ENCODE assay signal across 27 cellular contexts in the genomic region with DNA sequence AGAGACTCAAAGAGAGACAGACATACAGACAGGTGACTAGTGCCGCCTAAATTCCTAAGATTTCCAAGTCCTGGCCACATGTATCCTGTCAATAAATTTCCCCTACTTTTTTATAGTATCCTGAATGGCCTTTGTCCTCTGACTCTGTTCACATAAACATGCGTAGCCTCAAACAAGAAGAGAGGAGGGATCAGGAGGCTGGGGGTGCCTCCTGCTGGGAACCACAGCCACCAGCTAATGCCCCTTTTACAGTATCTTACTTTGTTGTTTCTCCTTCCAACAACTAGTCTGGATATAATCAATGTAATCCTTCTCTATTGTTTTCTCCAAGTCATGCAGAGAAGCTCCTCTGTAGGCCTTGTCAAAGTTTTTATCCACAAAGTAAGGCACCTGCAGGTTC. TPM values are rescaled to one million over a fixed set of nuclear protein-coding genes. Genes with fewer than 3 reads are reported as not detected.
DNase-seq lines count a peak whose midpoint lies in the region; ATAC-seq, FAIRE-seq and TF ChIP-seq lines count a peak whose summit lies in the region.
"Had no signal": no experiment of that assay in that cellular context is flagged by ENCODE, and none has a peak within 500 bp of the region (broad histone marks: within the 10 kb centered on the region; RNA-seq: fewer than 3 reads in every experiment).

No MANE protein-coding gene starts in this region.

- no TSS peak for BruUV-seq in GM12878 (replicated peaks; lab: Mats Ljungman, UMichigan)

- DNase-seq in activated naive CD4-positive, alpha-beta T cell treated with anti-CD3 and anti-CD28 coated beads for 36 hours: no peak
- no peak for DNase-seq in activated naive CD4-positive, alpha-beta T cell treated with anti-CD3 and anti-CD28 coated beads, Interleukin-2, amount 50 U/mL, for 72 hours (ENCODE audit: low spot score in 2 of 2)
- DNase-seq in GM12878 (ENCODE audit: low read depth, low spot score): no peak
- no peak for DNase-seq in right cardiac atrium
- DNase-seq in stimulated activated effector memory CD8-positive, alpha-beta T cell treated with anti-CD3 and anti-CD28 coated beads, Interleukin-12 subunit alpha, Interleukin-12 subunit beta, amount 100 ng/mL, for 72 hours (ENCODE audit: low spot score in 2 of 2): no peak
- DNase-seq in activated CD4-positive, alpha-beta T cell treated with anti-CD3 and anti-CD28 coated beads, Interleukin-2, amount 50 U/mL, for 1 hour: no peak
- no peak for DNase-seq in NCI-H526 (lab: John Stamatoyannopoulos, UW)
- DNase-seq: activated CD4-positive, CD25-positive, alpha-beta regulatory T cell; activated T-cell treated with anti-CD3 and anti-CD28 coated beads, Interleukin-2, amount 50 U/mL, for 72 hours; C1 segment of cervical spinal cord; esophagus squamous epithelium; NCI-H1436 treated with DMSO at 0.1 percent for 48 hours; NCI-H774; OCI-M1; ovary; stimulated activated CD4-positive, alpha-beta T cell treated with anti-CD3 and anti-CD28 coated beads, Interleukin-2, amount 100 ng/mL, for 24 hours; T-helper 17 cell; upper lobe of left lung had no signal

- H3K36me3 Mint-ChIP-seq in activated naive CD4-positive, alpha-beta T cell treated with anti-CD3 and anti-CD28 coated beads for 36 hours (ENCODE audit: low read depth): peaks cover 34% of the 10 kb centered on the region
- H3K36me3 Mint-ChIP-seq in activated naive CD4-positive, alpha-beta T cell treated with anti-CD3 and anti-CD28 coated beads, Interleukin-2, amount 50 U/mL, for 72 hours: peaks cover 13 to 49% of the 10 kb centered on the region in 2 donors
- peaks cover 95% of the 10 kb centered on the region for H3K36me3 Mint-ChIP-seq in stimulated activated effector memory CD8-positive, alpha-beta T cell treated with anti-CD3 and anti-CD28 coated beads, Interleukin-12 subunit alpha, Interleukin-12 subunit beta, amount 100 ng/mL, for 72 hours

- no peak overlapping the region for H3K9ac ChIP-seq in GM12878 (ENCODE audit: control insufficient read depth, insufficient read depth, low read length)

- H3K27me3 ChIP-seq in GM12878 (replicated peaks in 1 of 2; ENCODE audit: control insufficient read depth in 2 of 2, insufficient read depth in 2 of 2, low read length in 1 of 2): no peaks in the 10 kb centered on the region
- H3K27me3 ChIP-seq in right cardiac atrium (ENCODE audit: control insufficient read depth, insufficient read depth): no peaks in the 10 kb centered on the region
- H3K27me3 ChIP-seq: breast epithelium, esophagus squamous epithelium, ovary, upper lobe of left lung had no signal

- H3K9me3 ChIP-seq in GM12878 (replicated peaks; ENCODE audit: control insufficient read depth, insufficient read depth, low read length) (no peaks in the 10 kb centered on the region), right cardiac atrium (ENCODE audit: control insufficient read depth, low read length) (no peaks in the 10 kb centered on the region)
- H3K9me3 ChIP-seq: breast epithelium, esophagus squamous epithelium, ovary, upper lobe of left lung had no signal

- no peaks in the 10 kb centered on the region for H4K20me1 ChIP-seq in GM12878 (ENCODE audit: control insufficient read depth, insufficient read depth)

- peak overlapping the region; percentile 44 for H3K27ac Mint-ChIP-seq in activated naive CD4-positive, alpha-beta T cell treated with anti-CD3 and anti-CD28 coated beads for 36 hours
- no peak overlapping the region for H3K27ac Mint-ChIP-seq in activated naive CD4-positive, alpha-beta T cell treated with anti-CD3 and anti-CD28 coated beads, Interleukin-2, amount 50 U/mL, for 72 hours
- H3K27ac Mint-ChIP-seq in stimulated activated effector memory CD8-positive, alpha-beta T cell treated with anti-CD3 and anti-CD28 coated beads, Interleukin-12 subunit alpha, Interleukin-12 subunit beta, amount 100 ng/mL, for 72 hours: peak overlapping the region; percentile 2
- H3K27ac Mint-ChIP-seq: activated T-cell treated with anti-CD3 and anti-CD28 coated beads, Interleukin-2, amount 50 U/mL, for 72 hours; stimulated activated naive CD8-positive, alpha-beta T cell treated with anti-CD3 and anti-CD28 coated beads, Interleukin-15, Interleukin-2, amounts not matched to agents 100 ng/mL and 50 ng/mL, for 24 hours had no signal

- H3K4me3 Mint-ChIP-seq in activated naive CD4-positive, alpha-beta T cell treated with anti-CD3 and anti-CD28 coated beads for 36 hours: no peak overlapping the region
- no peak overlapping the region for H3K4me3 Mint-ChIP-seq in stimulated activated effector memory CD8-positive, alpha-beta T cell treated with anti-CD3 and anti-CD28 coated beads, Interleukin-12 subunit alpha, Interleukin-12 subunit beta, amount 100 ng/mL, for 72 hours
- H3K4me3 Mint-ChIP-seq: activated T-cell treated with anti-CD3 and anti-CD28 coated beads, Interleukin-2, amount 50 U/mL, for 72 hours; stimulated activated naive CD8-positive, alpha-beta T cell treated with anti-CD3 and anti-CD28 coated beads, Interleukin-15, Interleukin-2, amounts not matched to agents 100 ng/mL and 50 ng/mL, for 24 hours; T-helper 17 cell had no signal

- in situ Hi-C loops in GM12878 (cut with MboI): loop anchor here (5.0 kb wide), 1 partner anchor 98 kb away; no protein-coding TSS in a partner anchor

- FAIRE-seq in GM12878 (lab: Jason Lieb, UNC): no peak
- FAIRE-seq: A204.1, GM12891, H54, HTR-8/SVneo had no signal

- no peak overlapping the region for H3K4me3 ChIP-seq in GM12878
- H3K4me3 ChIP-seq in right cardiac atrium (ENCODE audit: low read length): no peak overlapping the region
- H3K4me3 ChIP-seq: breast epithelium, esophagus squamous epithelium, ovary, upper lobe of left lung had no signal

- peaks cover 2 to 3% of the 10 kb centered on the region in 2 experiments; a peak in 3 of 4 replicates for H3K36me3 ChIP-seq in GM12878 (ENCODE audit: control insufficient read depth in 2 of 2, insufficient read depth in 2 of 2, low read length in 1 of 2)
- H3K36me3 ChIP-seq: breast epithelium, ovary had no signal

- RAD21 ChIA-PET in GM12878 (lab: Charles Lee; ENCODE audit: unreplicated experiment): interaction anchor here (0.9 to 9.2 kb wide), 14 partner anchors 12 to 328 kb away, joined by 3 to 241 read pairs (median 4); a partner anchor contains a TSS

- POLR2A ChIA-PET in GM12878 (lab: Charles Lee): interaction anchor here (1.2 to 2.3 kb wide), 8 partner anchors 10 to 94 kb away, joined by 3 to 10 read pairs (median 6); a partner anchor contains a TSS

- H3K4me1 Mint-ChIP-seq in activated naive CD4-positive, alpha-beta T cell treated with anti-CD3 and anti-CD28 coated beads for 36 hours (ENCODE audit: low read depth): peaks cover 30% of the 10 kb centered on the region
- H3K4me1 Mint-ChIP-seq in stimulated activated effector memory CD8-positive, alpha-beta T cell treated with anti-CD3 and anti-CD28 coated beads, Interleukin-12 subunit alpha, Interleukin-12 subunit beta, amount 100 ng/mL, for 72 hours: peaks cover 27% of the 10 kb centered on the region

- intact Hi-C loops in activated naive CD4-positive, alpha-beta T cell treated with anti-CD3 and anti-CD28 coated beads for 36 hours (cut with micrococcal nuclease): loop anchor here (1.0 to 5.0 kb wide), 2 partner anchors 25 to 328 kb away; no protein-coding TSS in a partner anchor
- intact Hi-C loops in GM12878 (cut with micrococcal nuclease; ENCODE audit: unreplicated experiment) (loop anchor here (5.0 kb wide), 3 partner anchors 143 to 348 kb away; a partner anchor contains a TSS), right cardiac atrium (cut with DNase I) (loop anchor here in 3 of 4 donors (5.0 to 10.0 kb wide), 3 partner anchors 93 to 345 kb away; no protein-coding TSS in a partner anchor)

- no peak for TF ChIP-seq EP300 in GM12878 (IDR thresholded peaks at IDR 0.05; ENCODE audit: borderline replicate concordance in 1 of 2, control insufficient read depth in 1 of 2, low read depth in 2 of 2, low read length in 2 of 2)

- peak in 2 of 3 experiments; percentile 6 to 23; a peak in 1 of 6 replicates for TF ChIP-seq CTCF in GM12878 (IDR thresholded peaks at IDR 0.05 in 2 of 3, conservative IDR thresholded peaks at IDR 0.05 in 1 of 3; ENCODE audit: control insufficient read depth in 2 of 3, extremely low read depth in 1 of 3, insufficient read depth in 1 of 3, low read depth in 3 of 3, low read length in 3 of 3)

- no peak overlapping the region for H2AFZ ChIP-seq in GM12878 (ENCODE audit: control insufficient read depth, low read depth, low read length)

- 97% methylated on average over 2 of the region's 2 CpGs for WGBS in GM12878 (ENCODE audit: insufficient coverage, insufficient replicate concordance, low lambda C conversion rate, missing lambda C conversion rate)
- WGBS in right cardiac atrium: 60% methylated on average over 2 of the region's 2 CpGs

- H3K4me2 ChIP-seq in GM12878 (ENCODE audit: control insufficient read depth, insufficient read depth): no peak overlapping the region

- TF ChIP-seq RAD21 in GM12878 (IDR thresholded peaks at IDR 0.05; ENCODE audit: insufficient read depth, low read depth, low read length): no peak

- TF ChIP-seq POLR2A in GM12878 (IDR thresholded peaks at IDR 0.05; ENCODE audit: low read depth, low read length): no peak

- no peaks in the 10 kb centered on the region for H3K27me3 Mint-ChIP-seq in activated naive CD4-positive, alpha-beta T cell treated with anti-CD3 and anti-CD28 coated beads for 36 hours (ENCODE audit: low read depth)
- H3K27me3 Mint-ChIP-seq: stimulated activated naive CD8-positive, alpha-beta T cell treated with anti-CD3 and anti-CD28 coated beads, Interleukin-15, Interleukin-2, amounts not matched to agents 100 ng/mL and 50 ng/mL, for 24 hours; T-helper 17 cell had no signal

- H3K9me3 Mint-ChIP-seq in activated naive CD4-positive, alpha-beta T cell treated with anti-CD3 and anti-CD28 coated beads for 36 hours: no peaks in the 10 kb centered on the region
- no peaks in the 10 kb centered on the region for H3K9me3 Mint-ChIP-seq in activated naive CD4-positive, alpha-beta T cell treated with anti-CD3 and anti-CD28 coated beads, Interleukin-2, amount 50 U/mL, for 72 hours
- no peaks in the 10 kb centered on the region for H3K9me3 Mint-ChIP-seq in stimulated activated effector memory CD8-positive, alpha-beta T cell treated with anti-CD3 and anti-CD28 coated beads, Interleukin-12 subunit alpha, Interleukin-12 subunit beta, amount 100 ng/mL, for 72 hours
- H3K9me3 Mint-ChIP-seq: activated T-cell treated with anti-CD3 and anti-CD28 coated beads, Interleukin-2, amount 50 U/mL, for 72 hours; stimulated activated naive CD8-positive, alpha-beta T cell treated with anti-CD3 and anti-CD28 coated beads, Interleukin-15, Interleukin-2, amounts not matched to agents 100 ng/mL and 50 ng/mL, for 24 hours had no signal

- H3K27ac ChIP-seq in GM12878 (ENCODE audit: control insufficient read depth, insufficient read depth) (no peak overlapping the region), right cardiac atrium (ENCODE audit: low read length) (peak overlapping the region; percentile 91)
- H3K27ac ChIP-seq: ovary had no signal

- CTCF ChIA-PET in activated naive CD4-positive, alpha-beta T cell treated with anti-CD3 and anti-CD28 coated beads for 36 hours (lab: Charles Lee): interaction anchor here (0.8 to 9.3 kb wide), 15 partner anchors 9 to 346 kb away, joined by 3 to 326 read pairs (median 4); a partner anchor contains a TSS
- CTCF ChIA-PET in GM12878 (lab: Yijun Ruan, JAX): interaction anchor here (1.1 to 9.5 kb wide), 18 partner anchors 9 to 346 kb away, joined by 3 to 491 read pairs (median 7); a partner anchor contains a TSS

- no peak for ATAC-seq in activated naive CD4-positive, alpha-beta T cell treated with anti-CD3 and anti-CD28 coated beads, Interleukin-2, amount 50 U/mL, for 72 hours
- ATAC-seq in GM12878 (no peak), right cardiac atrium (peak in 1 of 2 donors; percentile 1), HG02973 (IDR thresholded peaks at IDR 0.05; ENCODE audit: unreplicated experiment) (no peak)
- no peak for ATAC-seq in stimulated activated effector memory CD8-positive, alpha-beta T cell treated with anti-CD3 and anti-CD28 coated beads, Interleukin-12 subunit alpha, Interleukin-12 subunit beta, amount 100 ng/mL, for 72 hours
- ATAC-seq: activated T-cell treated with anti-CD3 and anti-CD28 coated beads, Interleukin-2, amount 50 U/mL, for 72 hours; T-helper 17 cell had no signal

- SMC1A ChIA-PET in GM12878 (lab: Charles Lee; ENCODE audit: uncharacterized antibody, unreplicated experiment): interaction anchor here (0.5 to 5.6 kb wide), 24 partner anchors 8 to 251 kb away, joined by 3 to 105 read pairs (median 4); a partner anchor contains a TSS

- H3K4me1 ChIP-seq in GM12878 (ENCODE audit: control insufficient read depth, insufficient read depth, low read length) (peaks cover 10% of the 10 kb centered on the region), right cardiac atrium (ENCODE audit: control insufficient read depth, insufficient read depth, low read length) (peaks cover 12% of the 10 kb centered on the region)

- H3K79me2 ChIP-seq in GM12878 (ENCODE audit: control insufficient read depth, insufficient read depth, low read length): no peaks in the 10 kb centered on the region

RNA-seq across cellular contexts. Expression of a gene that starts 15.9 kb away (rescaled TPM):
- total RNA-seq in activated naive CD4-positive, alpha-beta T cell treated with anti-CD3 and anti-CD28 coated beads for 36 hours: 1 to 10 TPM; 6.0 to 7.4 TPM
- total RNA-seq in activated naive CD4-positive, alpha-beta T cell treated with anti-CD3 and anti-CD28 coated beads, Interleukin-2, amount 50 U/mL, for 72 hours: 1 to 10 TPM; 6.8 to 8.9 TPM
- 8.9 and 9.5 TPM in 2 replicates for total RNA-seq in GM12878 (2013; cell fraction: nucleolus; rRNA removed)
- total RNA-seq in GM12878 (2014; rRNA removed): 5.1 and 8.1 TPM in 2 replicates
- total RNA-seq in GM12878 (2014; rRNA removed; fragmentation: Illumina TruSeq; extraction: Trizol): 6.3 and 8.1 TPM in 2 replicates
- total RNA-seq in GM12878 (2021): 4.1 and 5.6 TPM in 2 replicates
- 8.4 TPM for polyA plus RNA-seq in GM12878 (2011; ENCODE audit: low read depth)
- polyA plus RNA-seq in GM12878 (2011; rRNA removed): 5.3 and 6.0 TPM in 2 replicates
- polyA plus RNA-seq in GM12878 (2011; cell fraction: cytosol; rRNA removed): 2.9 and 3.7 TPM in 2 replicates
- 3.2 and 4.8 TPM in 2 replicates for polyA plus RNA-seq in GM12878 (2011; cell fraction: nucleus; rRNA removed)
- polyA plus RNA-seq in GM12878 (2012): 7.6 and 8.6 TPM in 2 replicates
- 6.1 and 9.8 TPM in 2 replicates for polyA plus RNA-seq in GM12878 (2014; fragmentation: Illumina TruSeq; extraction: Trizol)
- 1 to 10 TPM; 7.6 to 8.5 TPM for polyA plus RNA-seq in GM12878 (2014; fragmentation: Nextera tagmentation; extraction: Ambion mirVana)
- 7.1 and 7.2 TPM in 2 replicates for polyA plus RNA-seq in GM12878 (2014; rRNA removed)
- polyA plus RNA-seq in GM12878 (2016; fragmentation: Nextera tagmentation; extraction: Ambion mirVana): 1 to 10 TPM; 7.0 to 7.4 TPM
- polyA minus RNA-seq in GM12878 (2011; rRNA and poly(A)+ RNA removed): 2.2 and 2.6 TPM in 2 replicates
- not detected in 2 replicates for polyA minus RNA-seq in GM12878 (2011; cell fraction: cytosol; rRNA and poly(A)+ RNA removed)
- 2.3 and 3.4 TPM in 2 replicates for polyA minus RNA-seq in GM12878 (2011; cell fraction: nucleus; rRNA and poly(A)+ RNA removed)
- total RNA-seq in right cardiac atrium: 10 to 100 TPM in 3 of 4 donors, 1 to 10 TPM in 1; 9.8 to 25.4 (median 14.4) TPM
- 34.6 TPM for polyA plus RNA-seq in right cardiac atrium

RNA-seq across cellular contexts. Expression of a gene that starts 19.5 kb away (rescaled TPM):
- total RNA-seq in activated naive CD4-positive, alpha-beta T cell treated with anti-CD3 and anti-CD28 coated beads for 36 hours: 10 to 100 TPM; 18.1 to 18.8 TPM
- total RNA-seq in activated naive CD4-positive, alpha-beta T cell treated with anti-CD3 and anti-CD28 coated beads, Interleukin-2, amount 50 U/mL, for 72 hours: 10 to 100 TPM; 13.5 to 47.3 TPM
- total RNA-seq in GM12878 (2013; cell fraction: nucleolus; rRNA removed): 9.8 and 13.1 TPM in 2 replicates
- 5.3 and 6.4 TPM in 2 replicates for total RNA-seq in GM12878 (2014; rRNA removed)
- 10.6 and 10.8 TPM in 2 replicates for total RNA-seq in GM12878 (2014; rRNA removed; fragmentation: Illumina TruSeq; extraction: Trizol)
- total RNA-seq in GM12878 (2021): 16.9 and 19.7 TPM in 2 replicates
- polyA plus RNA-seq in GM12878 (2011; ENCODE audit: low read depth): 7.0 TPM
- polyA plus RNA-seq in GM12878 (2011; rRNA removed): 21.0 and 34.0 TPM in 2 replicates
- 5.6 and 8.9 TPM in 2 replicates for polyA plus RNA-seq in GM12878 (2011; cell fraction: cytosol; rRNA removed)
- 4.0 and 5.5 TPM in 2 replicates for polyA plus RNA-seq in GM12878 (2011; cell fraction: nucleus; rRNA removed)
- polyA plus RNA-seq in GM12878 (2012): 12.4 and 17.4 TPM in 2 replicates
- polyA plus RNA-seq in GM12878 (2014; fragmentation: Illumina TruSeq; extraction: Trizol): 17.5 and 22.6 TPM in 2 replicates
- polyA plus RNA-seq in GM12878 (2014; fragmentation: Nextera tagmentation; extraction: Ambion mirVana): 10 to 100 TPM; 20.5 to 26.7 TPM
- 5.3 and 10.1 TPM in 2 replicates for polyA plus RNA-seq in GM12878 (2014; rRNA removed)
- 10 to 100 TPM; 16.7 to 18.0 TPM for polyA plus RNA-seq in GM12878 (2016; fragmentation: Nextera tagmentation; extraction: Ambion mirVana)
- 6.6 and 10.5 TPM in 2 replicates for polyA minus RNA-seq in GM12878 (2011; rRNA and poly(A)+ RNA removed)
- 3.2 and 7.4 TPM in 2 replicates for polyA minus RNA-seq in GM12878 (2011; cell fraction: cytosol; rRNA and poly(A)+ RNA removed)
- polyA minus RNA-seq in GM12878 (2011; cell fraction: nucleus; rRNA and poly(A)+ RNA removed): 2.2 and 2.9 TPM in 2 replicates
- 10 to 100 TPM; 14.0 to 24.9 (median 15.2) TPM for total RNA-seq in right cardiac atrium
- 5.6 TPM for polyA plus RNA-seq in right cardiac atrium

RNA-seq across cellular contexts. Expression of a gene that starts 24.9 kb away (rescaled TPM):
- total RNA-seq in activated naive CD4-positive, alpha-beta T cell treated with anti-CD3 and anti-CD28 coated beads for 36 hours: 1 to 10 TPM; 1.1 to 1.2 TPM
- total RNA-seq in activated naive CD4-positive, alpha-beta T cell treated with anti-CD3 and anti-CD28 coated beads, Interleukin-2, amount 50 U/mL, for 72 hours: 1 to 10 TPM; 3.3 to 4.3 TPM
- 3.5 and 4.4 TPM in 2 replicates for total RNA-seq in GM12878 (2013; cell fraction: nucleolus; rRNA removed)
- total RNA-seq in GM12878 (2014; rRNA removed): 3.0 and 3.8 TPM in 2 replicates
- total RNA-seq in GM12878 (2014; rRNA removed; fragmentation: Illumina TruSeq; extraction: Trizol): 1.7 and 2.0 TPM in 2 replicates
- 6.0 and 6.5 TPM in 2 replicates for total RNA-seq in GM12878 (2021)
- 1.4 TPM for polyA plus RNA-seq in GM12878 (2011; ENCODE audit: low read depth)
- 0.59 and 1.1 TPM in 2 replicates for polyA plus RNA-seq in GM12878 (2011; rRNA removed)
- polyA plus RNA-seq in GM12878 (2011; cell fraction: cytosol; rRNA removed): 1.3 and 2.2 TPM in 2 replicates
- polyA plus RNA-seq in GM12878 (2011; cell fraction: nucleus; rRNA removed): 3.4 and 4.5 TPM in 2 replicates
- 3.8 and 5.2 TPM in 2 replicates for polyA plus RNA-seq in GM12878 (2012)
- 0.78 and 1.4 TPM in 2 replicates for polyA plus RNA-seq in GM12878 (2014; fragmentation: Illumina TruSeq; extraction: Trizol)
- under 1 TPM; 0.14 to 0.58 TPM for polyA plus RNA-seq in GM12878 (2014; fragmentation: Nextera tagmentation; extraction: Ambion mirVana)
- polyA plus RNA-seq in GM12878 (2014; rRNA removed): 4.7 and 5.1 TPM in 2 replicates
- polyA plus RNA-seq in GM12878 (2016; fragmentation: Nextera tagmentation; extraction: Ambion mirVana): 1 to 10 TPM; 6.2 to 8.1 TPM
- 0.95 and 1.9 TPM in 2 replicates for polyA minus RNA-seq in GM12878 (2011; rRNA and poly(A)+ RNA removed)
- 0.73 and 1.1 TPM in 2 replicates for polyA minus RNA-seq in GM12878 (2011; cell fraction: cytosol; rRNA and poly(A)+ RNA removed)
- polyA minus RNA-seq in GM12878 (2011; cell fraction: nucleus; rRNA and poly(A)+ RNA removed): 3.4 and 6.2 TPM in 2 replicates
- total RNA-seq in right cardiac atrium: 10 to 100 TPM; 24.8 to 38.5 (median 33.0) TPM
- 22.2 TPM for polyA plus RNA-seq in right cardiac atrium

RNA-seq across cellular contexts. Expression of a gene that starts 30.1 kb away (rescaled TPM):
- 1 to 10 TPM; 2.0 to 2.8 TPM for total RNA-seq in activated naive CD4-positive, alpha-beta T cell treated with anti-CD3 and anti-CD28 coated beads for 36 hours
- 10 to 100 TPM; 14.2 to 24.1 TPM for total RNA-seq in activated naive CD4-positive, alpha-beta T cell treated with anti-CD3 and anti-CD28 coated beads, Interleukin-2, amount 50 U/mL, for 72 hours
- 108 and 124 TPM in 2 replicates for total RNA-seq in GM12878 (2013; cell fraction: nucleolus; rRNA removed)
- total RNA-seq in GM12878 (2014; rRNA removed): 211 and 238 TPM in 2 replicates
- 132 and 157 TPM in 2 replicates for total RNA-seq in GM12878 (2014; rRNA removed; fragmentation: Illumina TruSeq; extraction: Trizol)
- total RNA-seq in GM12878 (2021): 200 and 218 TPM in 2 replicates
- 170 TPM for polyA plus RNA-seq in GM12878 (2011; ENCODE audit: low read depth)
- 37.4 and 65.2 TPM in 2 replicates for polyA plus RNA-seq in GM12878 (2011; rRNA removed)
- polyA plus RNA-seq in GM12878 (2011; cell fraction: cytosol; rRNA removed): 96.6 and 144 TPM in 2 replicates
- 140 and 154 TPM in 2 replicates for polyA plus RNA-seq in GM12878 (2011; cell fraction: nucleus; rRNA removed)
- 253 and 361 TPM in 2 replicates for polyA plus RNA-seq in GM12878 (2012)
- 44.1 and 147 TPM in 2 replicates for polyA plus RNA-seq in GM12878 (2014; fragmentation: Illumina TruSeq; extraction: Trizol)
- polyA plus RNA-seq in GM12878 (2014; fragmentation: Nextera tagmentation; extraction: Ambion mirVana): 10 to 100 TPM; 19.3 to 56.9 TPM
- 291 and 321 TPM in 2 replicates for polyA plus RNA-seq in GM12878 (2014; rRNA removed)
- polyA plus RNA-seq in GM12878 (2016; fragmentation: Nextera tagmentation; extraction: Ambion mirVana): 100 to 1,000 TPM; 369 to 406 TPM
- polyA minus RNA-seq in GM12878 (2011; rRNA and poly(A)+ RNA removed): 43.4 and 79.0 TPM in 2 replicates
- polyA minus RNA-seq in GM12878 (2011; cell fraction: cytosol; rRNA and poly(A)+ RNA removed): 21.8 and 23.1 TPM in 2 replicates
- polyA minus RNA-seq in GM12878 (2011; cell fraction: nucleus; rRNA and poly(A)+ RNA removed): 58.2 and 93.9 TPM in 2 replicates
- 1 to 10 TPM in 2 of 4 donors, under 1 TPM in 2; 0.70 to 1.8 (median 1.1) TPM for total RNA-seq in right cardiac atrium
- 0.38 TPM for polyA plus RNA-seq in right cardiac atrium

RNA-seq across cellular contexts. Expression of a gene that starts 36.7 kb away (rescaled TPM):
- under 1 TPM in 1 of 2 experiments, not detected in 1; 0.62 TPM for total RNA-seq in activated naive CD4-positive, alpha-beta T cell treated with anti-CD3 and anti-CD28 coated beads for 36 hours
- total RNA-seq in activated naive CD4-positive, alpha-beta T cell treated with anti-CD3 and anti-CD28 coated beads, Interleukin-2, amount 50 U/mL, for 72 hours: 1 to 10 TPM in 1 of 2 donors, under 1 TPM in 1; 0.25 to 2.3 TPM
- total RNA-seq in GM12878 (2013; cell fraction: nucleolus; rRNA removed): 24.3 and 24.7 TPM in 2 replicates
- total RNA-seq in GM12878 (2014; rRNA removed): 0.98 and 1.2 TPM in 2 replicates
- total RNA-seq in GM12878 (2014; rRNA removed; fragmentation: Illumina TruSeq; extraction: Trizol): 1.7 and 2.4 TPM in 2 replicates
- total RNA-seq in GM12878 (2021): 4.1 and 4.7 TPM in 2 replicates
- polyA plus RNA-seq in GM12878 (2011; ENCODE audit: low read depth): 1.2 TPM
- polyA plus RNA-seq in GM12878 (2011; rRNA removed): 1.1 and 1.5 TPM in 2 replicates
- 1.2 and 1.3 TPM in 2 replicates for polyA plus RNA-seq in GM12878 (2011; cell fraction: cytosol; rRNA removed)
- polyA plus RNA-seq in GM12878 (2011; cell fraction: nucleus; rRNA removed): 18.8 and 22.0 TPM in 2 replicates
- polyA plus RNA-seq in GM12878 (2012): 3.3 and 4.3 TPM in 2 replicates
- polyA plus RNA-seq in GM12878 (2014; fragmentation: Illumina TruSeq; extraction: Trizol): 0.95 and 1.7 TPM in 2 replicates
- under 1 TPM; 0.35 to 0.74 TPM for polyA plus RNA-seq in GM12878 (2014; fragmentation: Nextera tagmentation; extraction: Ambion mirVana)
- polyA plus RNA-seq in GM12878 (2014; rRNA removed): 3.2 and 3.3 TPM in 2 replicates
- 1 to 10 TPM; 1.5 to 1.6 TPM for polyA plus RNA-seq in GM12878 (2016; fragmentation: Nextera tagmentation; extraction: Ambion mirVana)
- polyA minus RNA-seq in GM12878 (2011; rRNA and poly(A)+ RNA removed): 5.6 and 11.2 TPM in 2 replicates
- not detected in 2 replicates for polyA minus RNA-seq in GM12878 (2011; cell fraction: cytosol; rRNA and poly(A)+ RNA removed)
- 9.8 and 16.2 TPM in 2 replicates for polyA minus RNA-seq in GM12878 (2011; cell fraction: nucleus; rRNA and poly(A)+ RNA removed)
- total RNA-seq in right cardiac atrium: not detected
- 0.18 TPM for polyA plus RNA-seq in right cardiac atrium
- total RNA-seq: glomerular endothelial cell, myocyte, T-helper 17 cell had no signal

Comparison
In these comparisons a context has a peak if more than half of its experiments do, and no peak if none do; other contexts are left out.
1. H3K27ac Mint-ChIP-seq: peak in activated naive CD4-positive, alpha-beta T cell treated with anti-CD3 and anti-CD28 coated beads for 36 hours (single experiment) and stimulated activated effector memory CD8-positive, alpha-beta T cell treated with anti-CD3 and anti-CD28 coated beads, Interleukin-12 subunit alpha, Interleukin-12 subunit beta, amount 100 ng/mL, for 72 hours (single experiment); none in activated naive CD4-positive, alpha-beta T cell treated with anti-CD3 and anti-CD28 coated beads, Interleukin-2, amount 50 U/mL, for 72 hours (0 of 2).